Comparison of ENCODE assay signal across 8 cellular contexts in genomic region chr1:32962248-32962896, GRCh38. TPM values are rescaled to one million over a fixed set of nuclear protein-coding genes. Genes with fewer than 3 reads are reported as not detected.
A peak's percentile ranks its signal among the peaks of the same experiment; 100 is the strongest.
DNase-seq lines count a peak whose midpoint lies in the region; ATAC-seq and TF ChIP-seq lines count a peak whose summit lies in the region.

No MANE protein-coding gene starts in this region.

- H3K9ac ChIP-seq in DND-41 (ENCODE audit: low read depth, low read length) = peak overlapping the region; percentile 66; the same call in 1 of the 2 replicates

- DNase-seq in DND-41 (no peak), kidney tubule cell (ENCODE audit: low spot score) (peak; percentile 56), tibial nerve (ENCODE audit: low spot score in 2 of 2) (no peak), NCI-H1105 (lab: John Stamatoyannopoulos, UW) (no peak), KG1 (lab: John Stamatoyannopoulos, UW) (no peak)

- H3K36me3 Mint-ChIP-seq in activated T-helper 17 cell treated with anti-CD3 and anti-CD28 coated beads, Interleukin-2, amount 50 U/mL, for 72 hours (ENCODE audit: low read depth) = peaks cover 47% of the 10 kb centered on the region

- H3K9me3 Mint-ChIP-seq in activated T-helper 17 cell treated with anti-CD3 and anti-CD28 coated beads, Interleukin-2, amount 50 U/mL, for 72 hours = no peaks in the 10 kb centered on the region

- peak overlapping the region; percentile 100 for H3K4me2 ChIP-seq in DND-41 (ENCODE audit: insufficient read depth, low read length)

- H3K27me3 ChIP-seq in DND-41 (ENCODE audit: insufficient read depth, low read length, poor library complexity) = no peaks in the 10 kb centered on the region
- H3K27me3 ChIP-seq in tibial nerve = no peaks in the 10 kb centered on the region

- H3K79me2 ChIP-seq in DND-41 (ENCODE audit: insufficient read depth, low read length) = peaks cover 53% of the 10 kb centered on the region

- H3K36me3 ChIP-seq in DND-41 (ENCODE audit: insufficient read depth, low read length) (no peaks in the 10 kb centered on the region), tibial nerve (no peaks in the 10 kb centered on the region)

- TF ChIP-seq CTCF in DND-41 (IDR thresholded peaks at IDR 0.05; ENCODE audit: borderline replicate concordance, extremely low read depth, low read length, poor library complexity, severe bottlenecking) (no peak), tibial nerve (IDR thresholded peaks at IDR 0.05) (no peak)

- peaks cover 14% of the 10 kb centered on the region for H4K20me1 ChIP-seq in DND-41 (ENCODE audit: insufficient read depth, low read length)

- peaks cover 53% of the 10 kb centered on the region for H3K4me1 ChIP-seq in DND-41 (ENCODE audit: insufficient read depth, low read length)
- H3K4me1 ChIP-seq in tibial nerve = peaks cover 0 to 48% (median 26%) of the 10 kb centered on the region in 4 donors

- H3K4me3 ChIP-seq in DND-41 (ENCODE audit: low read depth in 1 of 2, low read length in 2 of 2) = peak overlapping the region in 1 of 2 experiments; percentile 73; a peak in 2 of 4 replicates
- H3K4me3 ChIP-seq in tibial nerve = peak overlapping the region in 3 of 4 donors; percentile 79 to 97 (median 97)

- H3K9me3 ChIP-seq in DND-41 (ENCODE audit: insufficient read depth, low read length, severe bottlenecking) (no peaks in the 10 kb centered on the region), tibial nerve (no peaks in the 10 kb centered on the region)

- H3K4me1 Mint-ChIP-seq in activated T-helper 17 cell treated with anti-CD3 and anti-CD28 coated beads, Interleukin-2, amount 50 U/mL, for 72 hours = peaks cover 39% of the 10 kb centered on the region

- peak overlapping the region; percentile 98 for H3K4me3 Mint-ChIP-seq in activated T-helper 17 cell treated with anti-CD3 and anti-CD28 coated beads, Interleukin-2, amount 50 U/mL, for 72 hours

- no peak for TF ChIP-seq POLR2A in tibial nerve (IDR thresholded peaks at IDR 0.05)

- peak overlapping the region; percentile 91 for H3K27ac Mint-ChIP-seq in activated T-helper 17 cell treated with anti-CD3 and anti-CD28 coated beads, Interleukin-2, amount 50 U/mL, for 72 hours

- peak; percentile 5; the same call in 1 of the 3 replicates for ATAC-seq in DND-41 (ENCODE audit: insufficient read depth, low read depth)
- ATAC-seq in HG03066 (IDR thresholded peaks at IDR 0.05; ENCODE audit: low read depth, unreplicated experiment) = peak; percentile 33
- ATAC-seq in activated T-helper 17 cell treated with anti-CD3 and anti-CD28 coated beads, Interleukin-2, amount 50 U/mL, for 72 hours (replicated peaks) = peak; percentile 5
- ATAC-seq in GM19452 (IDR thresholded peaks at IDR 0.05; ENCODE audit: unreplicated experiment) = no peak

- TF ChIP-seq EP300 in tibial nerve (IDR thresholded peaks at IDR 0.05) = no peak

- WGBS in tibial nerve, 2 donors = 52 to 56% methylated on average over 6 of the region's 6 CpGs

- no peak overlapping the region for H2AFZ ChIP-seq in DND-41 (ENCODE audit: low read depth, low read length)

- H3K27ac ChIP-seq in DND-41 (ENCODE audit: low read length) (peak overlapping the region; percentile 24; the same call in 1 of the 2 replicates), tibial nerve (peak overlapping the region in 3 of 4 donors; percentile 50 to 97 (median 51))

- no peaks in the 10 kb centered on the region for H3K27me3 Mint-ChIP-seq in activated T-helper 17 cell treated with anti-CD3 and anti-CD28 coated beads, Interleukin-2, amount 50 U/mL, for 72 hours

RNA-seq across cellular contexts. Expression of gene RNF19B, which starts 2.2 kb away (rescaled TPM):
- total RNA-seq in activated T-helper 17 cell treated with anti-CD3 and anti-CD28 coated beads, Interleukin-2, amount 50 U/mL, for 72 hours = 10 to 100 TPM; 32.2 to 65.6 TPM
- total RNA-seq in tibial nerve = 10 to 100 TPM; 13.9 to 22.9 (median 17.2) TPM
